ENCODE assay signal across 8 cellular contexts in the genomic region with DNA sequence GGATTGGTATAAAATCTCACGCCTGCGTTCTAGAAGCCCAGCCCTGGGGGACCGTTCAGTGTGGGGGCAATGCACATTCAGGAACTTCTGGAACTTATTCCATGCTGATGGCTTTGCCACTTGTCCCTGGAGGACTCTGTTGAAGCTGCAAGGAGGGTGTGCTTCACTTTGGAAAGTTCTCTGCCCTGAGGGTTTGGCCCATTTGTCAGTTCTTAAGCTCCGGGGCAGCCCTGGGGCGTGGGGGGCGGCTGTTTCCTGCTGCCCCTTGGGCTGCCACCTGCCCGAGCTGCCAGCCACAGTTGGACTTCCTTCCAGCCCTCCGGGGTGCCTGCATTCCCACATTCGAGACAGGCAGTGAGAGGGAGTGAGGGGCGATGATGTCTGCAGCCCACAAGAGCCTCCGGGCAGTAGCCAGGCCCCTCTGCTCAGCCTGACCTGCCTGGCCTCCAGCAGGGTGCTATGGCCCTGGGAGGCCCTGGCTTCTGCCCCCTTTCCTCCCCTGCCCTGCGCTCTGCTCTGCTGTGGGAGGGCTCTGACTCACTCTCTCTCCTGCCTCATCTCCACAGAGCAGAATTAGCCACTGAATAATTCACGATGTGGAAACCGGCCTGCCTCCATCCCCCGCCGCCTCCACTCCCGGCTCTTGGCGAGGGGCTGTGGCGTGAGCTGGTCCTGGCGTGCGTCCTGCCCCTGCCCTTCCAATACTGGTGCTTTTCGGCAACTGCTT. TPM values are rescaled to one million over a fixed set of nuclear protein-coding genes. Genes with fewer than 3 reads are reported as not detected.
DNase-seq lines count a peak whose midpoint lies in the region; ATAC-seq and TF ChIP-seq lines count a peak whose summit lies in the region.

No MANE protein-coding gene starts in this region.

- no peaks in the 10 kb centered on the region for H3K36me3 ChIP-seq in lower lobe of right lung

- no peaks in the 10 kb centered on the region for H3K9me3 Mint-ChIP-seq in T-cell

- ATAC-seq in activated CD4-positive, CD25-positive, alpha-beta regulatory T cell treated with anti-CD3 and anti-CD28 coated beads, Interleukin-2, amount 50 U/mL, for 24 hours: peak; percentile 64 to 68
- ATAC-seq in T-cell (replicated peaks in 1 of 4): peak in 1 of 4 experiments; percentile 16
- peak; percentile 33 to 49 for ATAC-seq in lower lobe of right lung
- ATAC-seq in GM18517 (IDR thresholded peaks at IDR 0.05; ENCODE audit: unreplicated experiment): no peak

- TF ChIP-seq CTCF in choroid plexus epithelial cell (conservative IDR thresholded peaks at IDR 0.05; ENCODE audit: low read depth, low read length): no peak
- no peak for TF ChIP-seq CTCF in lower lobe of right lung (IDR thresholded peaks at IDR 0.05)

- peak overlapping the region; percentile 82 to 92 (median 84) for H3K4me3 Mint-ChIP-seq in T-cell

- intact Hi-C loops in lower lobe of right lung (cut with DNase I): no loop called here

- no peak for DNase-seq in activated CD4-positive, CD25-positive, alpha-beta regulatory T cell treated with anti-CD3 and anti-CD28 coated beads, Interleukin-2, amount 50 U/mL, for 72 hours
- DNase-seq in T-cell: peak in 2 of 34 experiments; percentile 14 to 16
- DNase-seq in choroid plexus epithelial cell (ENCODE audit: low read depth): peak; percentile 88
- no peak for DNase-seq in lower lobe of right lung
- peak; percentile 31 for DNase-seq in stimulated activated CD8-positive, alpha-beta memory T cell treated with anti-CD3 and anti-CD28 coated beads, Interleukin-12 subunit alpha, Interleukin-12 subunit beta, amount 100 ng/mL, for 4 hours (ENCODE audit: low read depth)
- no peak for DNase-seq in NCI-H2171 treated with DMSO at 0.1 percent for 48 hours (lab: John Stamatoyannopoulos, UW)

- peak overlapping the region; percentile 87 for H3K27ac ChIP-seq in lower lobe of right lung

- H3K4me1 ChIP-seq in lower lobe of right lung: peaks cover 66% of the 10 kb centered on the region

- H3K4me1 Mint-ChIP-seq in T-cell: peaks cover 17 to 21% (median 20%) of the 10 kb centered on the region in 3 donors

- peak overlapping the region; percentile 57 to 66 for H3K27ac Mint-ChIP-seq in T-cell

- H3K27me3 ChIP-seq in lower lobe of right lung (ENCODE audit: low read depth): no peaks in the 10 kb centered on the region

- H3K27me3 Mint-ChIP-seq in T-cell: no peaks in the 10 kb centered on the region

- no peaks in the 10 kb centered on the region for H3K9me3 ChIP-seq in lower lobe of right lung

- no peaks in the 10 kb centered on the region for H3K36me3 Mint-ChIP-seq in T-cell

- POLR2A ChIA-PET in T-cell (lab: Charles Lee): no interaction called here

- CTCF ChIA-PET in T-cell (lab: Charles Lee): no interaction called here

- H3K4me3 ChIP-seq in choroid plexus epithelial cell (ENCODE audit: low read depth, low read length): peak overlapping the region; percentile 72
- peak overlapping the region; percentile 91 for H3K4me3 ChIP-seq in lower lobe of right lung

RNA-seq across cellular contexts. Expression of gene TTYH3, which starts 1.9 kb away (rescaled TPM):
- total RNA-seq in T-cell (10 to 100 TPM; 11.5 to 17.7 (median 14.5) TPM), lower lobe of right lung (51.7 TPM)

RNA-seq across cellular contexts. Expression of gene AMZ1, which starts 54.3 kb away (rescaled TPM):
- total RNA-seq in T-cell: under 1 TPM; 0.09 to 0.79 (median 0.30) TPM
- total RNA-seq in lower lobe of right lung: 0.47 TPM

Comparison
In these comparisons a context has a peak if more than half of its experiments do, and no peak if none do; other contexts are left out.
1. DNase-seq: peak in choroid plexus epithelial cell (single experiment) and stimulated activated CD8-positive, alpha-beta memory T cell treated with anti-CD3 and anti-CD28 coated beads, Interleukin-12 subunit alpha, Interleukin-12 subunit beta, amount 100 ng/mL, for 4 hours (single experiment); none in activated CD4-positive, CD25-positive, alpha-beta regulatory T cell treated with anti-CD3 and anti-CD28 coated beads, Interleukin-2, amount 50 U/mL, for 72 hours (single experiment), lower lobe of right lung (single experiment) and NCI-H2171 treated with DMSO at 0.1 percent for 48 hours (single experiment).